Comparison of ENCODE assay signal across 8 cellular contexts in genomic region chr9:127754761-127755557, GRCh38. TPM values are rescaled to one million over a fixed set of nuclear protein-coding genes. Genes with fewer than 3 reads are reported as not detected.
DNase-seq lines count a peak whose midpoint lies in the region; ATAC-seq, FAIRE-seq and TF ChIP-seq lines count a peak whose summit lies in the region.
"Had no signal": no experiment of that assay in that cellular context is flagged by ENCODE, and none has a peak within 500 bp of the region (broad histone marks: within the 10 kb centered on the region; RNA-seq: fewer than 3 reads in every experiment).

No MANE protein-coding gene starts in this region.

- peaks cover 0 to 54% (median 24%) of the 10 kb centered on the region in 9 donors for H3K36me3 ChIP-seq in heart left ventricle
- no peaks in the 10 kb centered on the region for H3K36me3 ChIP-seq in pancreas
- no peaks in the 10 kb centered on the region for H3K36me3 ChIP-seq in ovary
- H3K36me3 ChIP-seq: MG63 had no signal

- WGBS in heart left ventricle, 4 donors = 15 to 26% (median 17%) methylated on average over 8 to 79 of the region's 79 CpGs
- 8 to 16% methylated on average over 22 to 78 of the region's 79 CpGs for WGBS in pancreas, 2 donors
- 5 to 20% (median 14%) methylated on average over 29 to 78 of the region's 79 CpGs for WGBS in ovary, 3 donors

- no peak for TF ChIP-seq POLR2A in heart left ventricle (IDR thresholded peaks at IDR 0.05)
- TF ChIP-seq POLR2A in ovary (IDR thresholded peaks at IDR 0.05) = no peak

- no peak for FAIRE-seq in pancreas (lab: Jason Lieb, UNC)

- CTCF ChIA-PET in HEK293T (lab: Yijun Ruan, JAX) = interaction anchor here (0.7 kb wide), 1 partner anchor 102 kb away, joined by 5 read pairs; no protein-coding TSS in a partner anchor

- peak overlapping the region; percentile 5 to 81 (median 59) for H3K27ac ChIP-seq in heart left ventricle
- H3K27ac ChIP-seq in pancreas = no peak overlapping the region
- H3K27ac ChIP-seq in ovary = no peak overlapping the region

- no peak for DNase-seq in HEK293T (ENCODE audit: extremely low spot score)
- DNase-seq in NCI-H446 (lab: John Stamatoyannopoulos, UW) = peak; percentile 6 to 41
- DNase-seq in heart left ventricle = peak in 1 of 5 donors; percentile 59
- DNase-seq in pancreas = peak in 1 of 6 donors; percentile 64
- DNase-seq in ovary = no peak
- DNase-seq: MG63 had no signal

- H3K27me3 ChIP-seq in heart left ventricle = peaks cover 0 to 35% (median 17%) of the 10 kb centered on the region in 9 donors
- H3K27me3 ChIP-seq in pancreas = peaks cover 0 to 9% (median 3%) of the 10 kb centered on the region in 4 donors
- no peaks in the 10 kb centered on the region for H3K27me3 ChIP-seq in ovary

- intact Hi-C loops in heart left ventricle (cut with DNase I) = no loop called here
- intact Hi-C loops in pancreas (cut with DNase I) = no loop called here
- intact Hi-C loops in ovary (cut with DNase I) = no loop called here

- ATAC-seq in heart left ventricle (peak; percentile 33 to 66 (median 38)), pancreas (peak in 3 of 4 donors; percentile 45 to 62 (median 53)), HG02981 (IDR thresholded peaks at IDR 0.05; ENCODE audit: unreplicated experiment) (no peak), HG02970 (IDR thresholded peaks at IDR 0.05; ENCODE audit: low FRiP score, unreplicated experiment) (no peak)

- H3K4me3 ChIP-seq in heart left ventricle = peak overlapping the region; percentile 20 to 48 (median 36)
- H3K4me3 ChIP-seq in pancreas = peak overlapping the region in 2 of 4 donors; percentile 0 to 33
- H3K4me3 ChIP-seq in ovary = no peak overlapping the region
- H3K4me3 ChIP-seq: MG63 had no signal

- H3K4me1 ChIP-seq in heart left ventricle (peaks cover 6 to 60% (median 14%) of the 10 kb centered on the region in 12 donors), pancreas (no peaks in the 10 kb centered on the region), ovary (ENCODE audit: insufficient read depth) (no peaks in the 10 kb centered on the region)

- no peak for TF ChIP-seq CTCF in heart left ventricle (IDR thresholded peaks at IDR 0.05)
- no peak for TF ChIP-seq CTCF in pancreas (IDR thresholded peaks at IDR 0.05)
- TF ChIP-seq CTCF in ovary (IDR thresholded peaks at IDR 0.05) = no peak

- POLR2A ChIA-PET in HEK293T (lab: Yijun Ruan, JAX) = interaction anchor here (0.7 kb wide), 1 partner anchor 31 kb away, joined by 4 read pairs; the partner anchor contains the start of gene CDK9

- H3K9me3 ChIP-seq in heart left ventricle = no peaks in the 10 kb centered on the region
- no peaks in the 10 kb centered on the region for H3K9me3 ChIP-seq in pancreas
- H3K9me3 ChIP-seq in ovary = no peaks in the 10 kb centered on the region
- H3K9me3 ChIP-seq: MG63 had no signal

- TF ChIP-seq EP300 in ovary (IDR thresholded peaks at IDR 0.05) = no peak

TF ChIP-seq in HEK293T, 16 proteins besides CTCF, POLR2A, EP300 and RAD21:
- no peak for TF ChIP-seq BHLHE40 (IDR thresholded peaks at IDR 0.05; ENCODE audit: borderline replicate concordance)
- no peak for TF ChIP-seq PKNOX1 (IDR thresholded peaks at IDR 0.05)
- no peak for TF ChIP-seq TARDBP (IDR thresholded peaks at IDR 0.05)
- TF ChIP-seq NFRKB (IDR thresholded peaks at IDR 0.05) = no peak
- TF ChIP-seq FOXM1 (IDR thresholded peaks at IDR 0.05; ENCODE audit: borderline replicate concordance) = 0 out of 2 replicates have a peak, but pooled peaks have one; percentile 35
- TF ChIP-seq SP1 (IDR thresholded peaks at IDR 0.05) = no peak

RNA-seq across cellular contexts. Expression of gene TOR2A, which starts 19.9 kb away (rescaled TPM):
- total RNA-seq in heart left ventricle = 1 to 10 TPM; 1.7 to 9.2 (median 3.3) TPM
- polyA plus RNA-seq in heart left ventricle = 1 to 10 TPM; 3.4 to 5.2 TPM
- 1 to 10 TPM; 4.2 to 9.0 (median 5.8) TPM for total RNA-seq in pancreas
- polyA plus RNA-seq in pancreas = 10 to 100 TPM; 10.1 to 17.5 TPM
- total RNA-seq in ovary = 10 to 100 TPM in 3 of 7 donors, 1 to 10 TPM in 4; 8.8 to 12.2 (median 9.9) TPM
- 10 to 100 TPM in 1 of 2 donors, 1 to 10 TPM in 1; 2.8 to 12.6 TPM for polyA plus RNA-seq in ovary

RNA-seq across cellular contexts. Expression of gene SH2D3C, which starts 23.5 kb away (rescaled TPM):
- 10 to 100 TPM; 13.7 to 38.9 (median 16.9) TPM for total RNA-seq in heart left ventricle
- polyA plus RNA-seq in heart left ventricle = 10 to 100 TPM; 21.1 to 24.8 TPM
- total RNA-seq in pancreas = 1 to 10 TPM; 1.4 to 4.8 (median 1.8) TPM
- polyA plus RNA-seq in pancreas = 1 to 10 TPM; 6.9 to 7.1 TPM
- 10 to 100 TPM in 2 of 7 donors, 1 to 10 TPM in 5; 2.8 to 17.0 (median 4.6) TPM for total RNA-seq in ovary
- 1 to 10 TPM; 1.9 to 9.2 TPM for polyA plus RNA-seq in ovary

RNA-seq across cellular contexts. Expression of gene CDK9, which starts 30.9 kb away (rescaled TPM):
- total RNA-seq in heart left ventricle (10 to 100 TPM; 35.6 to 60.3 (median 47.8) TPM), pancreas (10 to 100 TPM; 33.9 to 58.2 (median 43.9) TPM), ovary (100 to 1,000 TPM in 6 of 7 donors, 10 to 100 TPM in 1; 88.7 to 209 (median 130) TPM)
- polyA plus RNA-seq in heart left ventricle (10 to 100 TPM; 26.2 to 30.4 TPM), pancreas (100 to 1,000 TPM in 1 of 2 donors, 10 to 100 TPM in 1; 73.7 to 119 TPM), ovary (10 to 100 TPM; 71.7 to 98.9 TPM)

RNA-seq across cellular contexts. Expression of gene TTC16, which starts 39.1 kb away (rescaled TPM):
- total RNA-seq in heart left ventricle (under 1 TPM in 8 of 9 donors, not detected in 1; 0.09 to 0.61 (median 0.24) TPM), pancreas (under 1 TPM in 2 of 6 donors, not detected in 4; 0.03 to 0.09 TPM), ovary (1 to 10 TPM in 1 of 7 donors, under 1 TPM in 3, not detected in 3; under 0.01 to 5.9 (median 0.34) TPM)
- polyA plus RNA-seq in heart left ventricle (under 1 TPM in 1 of 2 donors, not detected in 1; 0.34 TPM), pancreas (under 1 TPM; 0.02 to 0.04 TPM), ovary (under 1 TPM; 0.06 to 0.08 TPM)

RNA-seq across cellular contexts. Expression of gene PTRH1, which starts 39.5 kb away (rescaled TPM):
- total RNA-seq in heart left ventricle (10 to 100 TPM in 7 of 9 donors, 1 to 10 TPM in 2; 7.3 to 30.5 (median 13.5) TPM), pancreas (10 to 100 TPM in 2 of 6 donors, 1 to 10 TPM in 4; 5.6 to 11.9 (median 9.0) TPM), ovary (10 to 100 TPM in 5 of 7 donors, 1 to 10 TPM in 2; 5.7 to 27.7 (median 11.1) TPM)
- polyA plus RNA-seq in heart left ventricle (10 to 100 TPM; 14.0 to 44.7 TPM), pancreas (10 to 100 TPM; 11.5 to 13.4 TPM), ovary (10 to 100 TPM in 1 of 2 donors, 1 to 10 TPM in 1; 1.0 to 12.9 TPM)

Comparison
In these comparisons a context has a peak if more than half of its experiments do, and no peak if none do; other contexts are left out.
1. DNase-seq: peak in NCI-H446 (2 of 2); none in HEK293T (single experiment) and ovary (0 of 5).
2. ATAC-seq: peak in heart left ventricle (4 of 4) and pancreas (3 of 4); none in HG02981 (single experiment) and HG02970 (single experiment).
3. H3K27ac ChIP-seq: peak in heart left ventricle (12 of 12); none in pancreas (0 of 4) and ovary (0 of 2).